ENCODE assay signal across 8 cellular contexts in genomic region chr2:96960271-96960955, GRCh38. TPM values are rescaled to one million over a fixed set of nuclear protein-coding genes. Genes with fewer than 3 reads are reported as not detected.
DNase-seq lines count a peak whose midpoint lies in the region; ATAC-seq and TF ChIP-seq lines count a peak whose summit lies in the region.

No MANE protein-coding gene starts in this region.

- DNase-seq in DMS 273 treated with DMSO at 0.1 percent for 48 hours (lab: John Stamatoyannopoulos, UW) (peak; percentile 45), HEK293T (ENCODE audit: extremely low spot score) (peak; percentile 89), NCI-H1694 treated with DMSO at 0.1 percent for 48 hours (lab: John Stamatoyannopoulos, UW) (peak; percentile 69), T-cell (peak; percentile 49 to 89 (median 79)), heart left ventricle (peak; percentile 89 to 94 (median 90)), renal cortical epithelial cell (ENCODE audit: low read depth) (peak; percentile 57)
- DNase-seq in activated naive CD8-positive, alpha-beta T cell treated with anti-CD3 and anti-CD28 coated beads, Interleukin-2, amount 50 U/mL, for 16 hours (ENCODE audit: low read depth, low spot score): peak; percentile 75

- no peaks in the 10 kb centered on the region for H3K4me1 ChIP-seq in heart left ventricle

- ATAC-seq in T-cell (replicated peaks in 1 of 4) (peak in 3 of 4 experiments; percentile 23 to 36 (median 31)), heart left ventricle (peak; percentile 93 to 98 (median 96)), GM21526 (IDR thresholded peaks at IDR 0.05; ENCODE audit: low FRiP score, unreplicated experiment) (no peak)

- H3K36me3 ChIP-seq in heart left ventricle: no peaks in the 10 kb centered on the region

- H3K9me3 Mint-ChIP-seq in T-cell: no peaks in the 10 kb centered on the region

- no peak overlapping the region for H3K4me3 ChIP-seq in heart left ventricle

- no peak for TF ChIP-seq POLR2A in heart left ventricle (IDR thresholded peaks at IDR 0.05)

- WGBS in heart left ventricle, 4 donors: 38 to 76% (median 40%) methylated on average over 11 to 19 of the region's 19 CpGs

- no peaks in the 10 kb centered on the region for H3K27me3 Mint-ChIP-seq in T-cell

- no peaks in the 10 kb centered on the region for H3K27me3 ChIP-seq in heart left ventricle

- H3K36me3 Mint-ChIP-seq in T-cell: no peaks in the 10 kb centered on the region

- CTCF ChIA-PET in HEK293T (lab: Yijun Ruan, JAX): interaction anchor here (1.1 to 1.3 kb wide), 3 partner anchors 102 to 152 kb away, joined by 3 to 8 read pairs (median 5); partner anchors contain the start of genes ANKRD36 and ANKRD39
- CTCF ChIA-PET in T-cell (lab: Charles Lee): interaction anchor here (0.9 to 1.3 kb wide), 3 partner anchors 102 to 152 kb away, joined by 3 to 19 read pairs (median 4); partner anchors contain the start of gene ANKRD39 (in 2 of the 2)

- intact Hi-C loops in heart left ventricle (cut with DNase I): loop anchor here in 3 of 10 donors (1.0 to 10.0 kb wide), 5 partner anchors 102 to 336 kb away; partner anchors contain the start of genes ANKRD39 (in 2 of the 3), KANSL3 (in 1 of the 3) and LMAN2L (in 1 of the 3)

- peak overlapping the region; percentile 68 to 70 for H3K27ac Mint-ChIP-seq in T-cell

- POLR2A ChIA-PET in HEK293T (lab: Yijun Ruan, JAX) (no interaction called here), T-cell (lab: Charles Lee) (no interaction called here)

- peak; percentile 86 to 97 (median 92) for TF ChIP-seq CTCF in heart left ventricle (IDR thresholded peaks at IDR 0.05)

- H3K27ac ChIP-seq in heart left ventricle: no peak overlapping the region

- peaks cover 52 to 58% (median 55%) of the 10 kb centered on the region in 3 donors for H3K4me1 Mint-ChIP-seq in T-cell

- no peaks in the 10 kb centered on the region for H3K9me3 ChIP-seq in heart left ventricle

- H3K4me3 Mint-ChIP-seq in T-cell: peak overlapping the region in 1 of 3 donors; percentile 76

TF ChIP-seq in HEK293T, 16 proteins besides CTCF, POLR2A, EP300 and RAD21:
- TF ChIP-seq FOXA1 (IDR thresholded peaks at IDR 0.05): no peak
- no peak for TF ChIP-seq PKNOX1 (IDR thresholded peaks at IDR 0.05)
- TF ChIP-seq NFRKB (IDR thresholded peaks at IDR 0.05): no peak
- TF ChIP-seq TARDBP (IDR thresholded peaks at IDR 0.05): no peak
- no peak for TF ChIP-seq SP1 (IDR thresholded peaks at IDR 0.05)
- no peak for TF ChIP-seq CTBP1 (IDR thresholded peaks at IDR 0.05; ENCODE audit: borderline replicate concordance)
- no peak for TF ChIP-seq FOXM1 (IDR thresholded peaks at IDR 0.05; ENCODE audit: borderline replicate concordance)
- no peak for TF ChIP-seq L3MBTL2 (conservative IDR thresholded peaks at IDR 0.05)
- TF ChIP-seq HDGF (IDR thresholded peaks at IDR 0.05; ENCODE audit: borderline replicate concordance): no peak
- no peak for TF ChIP-seq LEF1 (IDR thresholded peaks at IDR 0.05; ENCODE audit: borderline replicate concordance)

RNA-seq across cellular contexts. Expression of gene FAM178B, which starts 26.0 kb away (rescaled TPM):
- total RNA-seq in T-cell: 1 to 10 TPM in 4 of 5 donors, under 1 TPM in 1; 0.86 to 1.7 (median 1.2) TPM
- total RNA-seq in heart left ventricle: under 1 TPM in 4 of 9 donors, not detected in 5; 0.26 to 0.71 (median 0.50) TPM
- under 1 TPM; 0.14 to 0.50 TPM for polyA plus RNA-seq in heart left ventricle
- not detected in 2 replicates for total RNA-seq in renal cortical epithelial cell
